In genomic region chr5:147752666-147753290, GRCh38 we compare ENCODE assay signal across 16 cellular contexts. TPM values are rescaled to one million over a fixed set of nuclear protein-coding genes. Genes with fewer than 3 reads are reported as not detected.
"Had no signal": no experiment of that assay in that cellular context is flagged by ENCODE, and none has a peak within 500 bp of the region (broad histone marks: within the 10 kb centered on the region; RNA-seq: fewer than 3 reads in every experiment).

No MANE protein-coding gene starts in this region.

- DNase-seq: activated CD4-positive, alpha-beta memory T cell treated with anti-CD3 and anti-CD28 coated beads for 36 hours; activated CD4-positive, alpha-beta T cell treated with anti-CD3 and anti-CD28 coated beads for 1 hour; activated effector memory CD4-positive, alpha-beta T cell treated with anti-CD3 and anti-CD28 coated beads, Interleukin-2, amount 50 U/mL, for 16 hours; activated T-cell treated with anti-CD3 and anti-CD28 coated beads, Interleukin-2, amount 50 U/mL, for 4 hours; foreskin keratinocyte; head of caudate nucleus; mucosa of descending colon; naive thymus-derived CD8-positive, alpha-beta T cell; stimulated activated CD4-positive, alpha-beta T cell treated with anti-CD3 and anti-CD28 coated beads, Interleukin-12 subunit alpha, Interleukin-12 subunit beta, amount 100 ng/mL, for 4 hours; stimulated activated naive CD8-positive, alpha-beta T cell treated with anti-CD3 and anti-CD28 coated beads, Interleukin-15, Interleukin-2, amounts not matched to agents 100 U/mL and 50 U/mL, for 24 hours; testis; uterus had no signal

- H3K4me1 ChIP-seq: breast epithelium, foreskin keratinocyte, testis, uterus had no signal

- H3K9me3 ChIP-seq: breast epithelium, mucosa of descending colon, testis, uterus had no signal

- H3K27me3 ChIP-seq: breast epithelium, foreskin keratinocyte, testis, uterus had no signal

- H3K4me3 ChIP-seq: breast epithelium, mucosa of descending colon, testis, uterus had no signal

- H3K36me3 ChIP-seq: breast epithelium, uterus had no signal

- ATAC-seq: activated naive CD4-positive, alpha-beta T cell treated with anti-CD3 and anti-CD28 coated beads, Interleukin-2, amount 50 U/mL, for 72 hours; activated T-cell treated with anti-CD3 and anti-CD28 coated beads, Interleukin-2, amount 50 U/mL, for 4 hours; foreskin keratinocyte; mucosa of descending colon; naive thymus-derived CD8-positive, alpha-beta T cell; stimulated activated naive CD8-positive, alpha-beta T cell treated with anti-CD3 and anti-CD28 coated beads, Interleukin-15, Interleukin-2, amounts not matched to agents 100 U/mL and 50 U/mL, for 24 hours had no signal

- H3K27ac ChIP-seq: foreskin keratinocyte, testis had no signal

RNA-seq across cellular contexts. Expression of gene JAKMIP2, which starts 29.8 kb away (rescaled TPM):
- total RNA-seq: endothelial cell of umbilical vein, foreskin keratinocyte, lung microvascular endothelial cell had no signal
- polyA plus RNA-seq: endothelial cell of umbilical vein, foreskin keratinocyte had no signal
